Comparison of ENCODE assay signal across 25 cellular contexts in genomic region chr14:94989417-94989816, GRCh38.
DNase-seq lines count a peak whose midpoint lies in the region; FAIRE-seq and TF ChIP-seq lines count a peak whose summit lies in the region.
"Had no signal": no experiment of that assay in that cellular context is flagged by ENCODE, and none has a peak within 500 bp of the region (broad histone marks: within the 10 kb centered on the region; RNA-seq: fewer than 3 reads in every experiment).

No MANE protein-coding gene starts in this region.

- no peak overlapping the region for H3K27ac ChIP-seq in esophagus muscularis mucosa (replicated peaks in 1 of 4)
- H3K27ac ChIP-seq: 22Rv1; A549; BLaER1 treated with 17β-estradiol and CSF1 and Interleukin-3, amounts not matched to agents 10 nM and 100 nM; C4-2B had no signal

- DNase-seq in HTR-8/SVneo (ENCODE audit: insufficient read length, low spot score) (no peak), esophagus muscularis mucosa (ENCODE audit: extremely low spot score) (peak; percentile 55), osteocyte (ENCODE audit: extremely low spot score, unreplicated experiment) (peak; percentile 56), DMS153 (lab: John Stamatoyannopoulos, UW) (no peak), NCI-H748 (lab: John Stamatoyannopoulos, UW; ENCODE audit: unreplicated experiment) (no peak)
- no peak for DNase-seq in activated CD4-positive, alpha-beta T cell treated with anti-CD3 and anti-CD28 coated beads for 4 hours
- DNase-seq: AML-193; Caco-2; Calu3; CD4-positive, alpha-beta T cell; CD8-positive, alpha-beta T cell; DMS53; DMS79; DND-41; EL; GDM1 had no signal

- H3K27ac Mint-ChIP-seq in osteocyte (ENCODE audit: unreplicated experiment) = no peak overlapping the region
- H3K27ac Mint-ChIP-seq: B cell; CD4-positive, alpha-beta T cell; CD8-positive, alpha-beta T cell had no signal

- intact Hi-C loops in esophagus muscularis mucosa (cut with DNase I) = no loop called here

- no peak for TF ChIP-seq EP300 in esophagus muscularis mucosa (IDR thresholded peaks at IDR 0.05)

- FAIRE-seq in HTR-8/SVneo (lab: Jason Lieb, UNC) = peak; percentile 38
- FAIRE-seq: A549, D721Med, GM12878, GM12892, GM18507 had no signal

- no peaks in the 10 kb centered on the region for H3K4me1 Mint-ChIP-seq in osteocyte (ENCODE audit: unreplicated experiment)
- H3K4me1 Mint-ChIP-seq: B cell had no signal

- H3K9me3 Mint-ChIP-seq in osteocyte (ENCODE audit: unreplicated experiment) = peaks cover 11% of the 10 kb centered on the region

- H3K27me3 Mint-ChIP-seq in osteocyte (ENCODE audit: unreplicated experiment) = peaks cover 60% of the 10 kb centered on the region

- no peak overlapping the region for H3K4me3 Mint-ChIP-seq in osteocyte (ENCODE audit: unreplicated experiment)
- H3K4me3 Mint-ChIP-seq: B cell; CD4-positive, alpha-beta T cell; CD8-positive, alpha-beta T cell had no signal

- no peaks in the 10 kb centered on the region for H3K4me1 ChIP-seq in esophagus muscularis mucosa
- H3K4me1 ChIP-seq: A549; BLaER1 treated with 17β-estradiol and CSF1 and Interleukin-3, amounts not matched to agents 10 nM and 100 nM; Caco-2 had no signal

- H3K27me3 ChIP-seq in esophagus muscularis mucosa = no peaks in the 10 kb centered on the region
- H3K27me3 ChIP-seq: BLaER1 treated with 17β-estradiol and CSF1 and Interleukin-3, amounts not matched to agents 10 nM and 100 nM had no signal

- H3K36me3 Mint-ChIP-seq in osteocyte (ENCODE audit: unreplicated experiment) = no peaks in the 10 kb centered on the region
- H3K36me3 Mint-ChIP-seq: CD8-positive, alpha-beta T cell had no signal

- H3K36me3 ChIP-seq in esophagus muscularis mucosa = no peaks in the 10 kb centered on the region
- H3K36me3 ChIP-seq: BLaER1 treated with 17β-estradiol and CSF1 and Interleukin-3, amounts not matched to agents 10 nM and 100 nM had no signal

- H3K4me3 ChIP-seq in esophagus muscularis mucosa = no peak overlapping the region
- H3K4me3 ChIP-seq: A549; BLaER1 treated with 17β-estradiol and CSF1 and Interleukin-3, amounts not matched to agents 10 nM and 100 nM; GM12878 had no signal

- no peak for TF ChIP-seq CTCF in esophagus muscularis mucosa (IDR thresholded peaks at IDR 0.05)
- TF ChIP-seq CTCF in osteocyte (IDR thresholded peaks at IDR 0.05) = no peak

- peaks cover 0 to 11% (median 5%) of the 10 kb centered on the region in 4 donors for H3K9me3 ChIP-seq in esophagus muscularis mucosa
- H3K9me3 ChIP-seq: Caco-2 had no signal

- WGBS in esophagus muscularis mucosa = 83% methylated on average over 4 of the region's 4 CpGs

- no peak for TF ChIP-seq POLR2A in esophagus muscularis mucosa (IDR thresholded peaks at IDR 0.05; ENCODE audit: low read depth)

Comparison
In these comparisons a context has a peak if more than half of its experiments do, and no peak if none do; other contexts are left out.
1. DNase-seq: peak in esophagus muscularis mucosa (single experiment) and osteocyte (single experiment); none in HTR-8/SVneo (single experiment), activated CD4-positive, alpha-beta T cell treated with anti-CD3 and anti-CD28 coated beads for 4 hours (0 of 2), DMS153 (single experiment) and NCI-H748 (single experiment).